ENCODE assay signal across 1 cellular context in genomic region chr5:68271124-68271523, GRCh38.
TF ChIP-seq lines count a peak whose summit lies in the region.

No MANE protein-coding gene starts in this region.

TF ChIP-seq in IMR-90, 13 proteins besides CTCF, POLR2A, EP300 and RAD21:
- TF ChIP-seq NFE2L2 (IDR thresholded peaks at IDR 0.05; ENCODE audit: low read depth, low read length) (no peak), CHD1 (IDR thresholded peaks at IDR 0.05; ENCODE audit: low read depth, low read length) (no peak), RFX5 (IDR thresholded peaks at IDR 0.05; ENCODE audit: low read depth, low read length) (no peak), ELK1 (IDR thresholded peaks at IDR 0.05; ENCODE audit: borderline replicate concordance, low read depth, low read length) (no peak), BHLHE40 (IDR thresholded peaks at IDR 0.05; ENCODE audit: low read depth, low read length) (no peak), SMC3 (IDR thresholded peaks at IDR 0.05; ENCODE audit: low read depth, low read length) (no peak), RCOR1 (IDR thresholded peaks at IDR 0.05; ENCODE audit: insufficient replicate concordance, low read length) (no peak), MAFK (IDR thresholded peaks at IDR 0.05; ENCODE audit: low read depth, low read length) (no peak), CEBPB (IDR thresholded peaks at IDR 0.05; ENCODE audit: low read depth, low read length) (no peak), FOS (IDR thresholded peaks at IDR 0.05; ENCODE audit: low read depth, low read length) (no peak), MXI1 (IDR thresholded peaks at IDR 0.05; ENCODE audit: borderline replicate concordance, low read depth, low read length) (no peak), MAZ (IDR thresholded peaks at IDR 0.05; ENCODE audit: borderline replicate concordance, low read depth, low read length) (no peak)
- TF ChIP-seq, protein P1, sequence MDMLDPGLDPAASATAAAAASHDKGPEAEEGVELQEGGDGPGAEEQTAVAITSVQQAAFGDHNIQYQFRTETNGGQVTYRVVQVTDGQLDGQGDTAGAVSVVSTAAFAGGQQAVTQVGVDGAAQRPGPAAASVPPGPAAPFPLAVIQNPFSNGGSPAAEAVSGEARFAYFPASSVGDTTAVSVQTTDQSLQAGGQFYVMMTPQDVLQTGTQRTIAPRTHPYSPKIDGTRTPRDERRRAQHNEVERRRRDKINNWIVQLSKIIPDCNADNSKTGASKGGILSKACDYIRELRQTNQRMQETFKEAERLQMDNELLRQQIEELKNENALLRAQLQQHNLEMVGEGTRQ (IDR thresholded peaks at IDR 0.05; ENCODE audit: low read depth, low read length): no peak
TF ChIP-seq in IMR-90: peak in this region for 0.
